Comparison of ENCODE assay signal across 17 cellular contexts in genomic region chr5:1525624-1525985, GRCh38. TPM values are rescaled to one million over a fixed set of nuclear protein-coding genes. Genes with fewer than 3 reads are reported as not detected.
A peak's percentile ranks its signal among the peaks of the same experiment; 100 is the strongest.
DNase-seq lines count a peak whose midpoint lies in the region; ATAC-seq and TF ChIP-seq lines count a peak whose summit lies in the region.
"Had no signal": no experiment of that assay in that cellular context is flagged by ENCODE, and none has a peak within 500 bp of the region (broad histone marks: within the 10 kb centered on the region; RNA-seq: fewer than 3 reads in every experiment).

No MANE protein-coding gene starts in this region.

- H4K20me1 ChIP-seq in H9 (ENCODE audit: control insufficient read depth, insufficient read depth, insufficient read length) (no peaks in the 10 kb centered on the region), osteoblast (ENCODE audit: insufficient read depth, low read length) (peaks cover 12% of the 10 kb centered on the region), PC-3 (ENCODE audit: low read length) (peaks cover 11% of the 10 kb centered on the region)

- no peak for ATAC-seq in activated naive CD8-positive, alpha-beta T cell treated with anti-CD3 and anti-CD28 coated beads, Interleukin-2, amount 50 U/mL, for 24 hours
- ATAC-seq in PC-3 (no peak), GM19351 (IDR thresholded peaks at IDR 0.05; ENCODE audit: unreplicated experiment) (no peak)
- ATAC-seq: A549; stimulated activated naive CD8-positive, alpha-beta T cell treated with anti-CD3 and anti-CD28 coated beads, Interleukin-15, amount 100 ng/mL, for 72 hours had no signal

- H4K91ac ChIP-seq in H9 (ENCODE audit: insufficient read length, low read depth, low read length): no peak overlapping the region

- H3K14ac ChIP-seq in H9 (ENCODE audit: insufficient read depth, low read length): no peak overlapping the region; the same call in 1 of the 2 replicates

- H3K9me2 ChIP-seq in PC-3 (replicated peaks; ENCODE audit: low read length): no peaks in the 10 kb centered on the region
- H3K9me2 ChIP-seq: SK-N-SH had no signal

- H3K9me3 ChIP-seq in H9 (ENCODE audit: control insufficient read depth, low read depth, low read length) (no peaks in the 10 kb centered on the region), osteoblast (ENCODE audit: low read depth, low read length) (no peaks in the 10 kb centered on the region), PC-3 (ENCODE audit: low read length) (peaks cover 4% of the 10 kb centered on the region; the same call in 1 of the 2 replicates)
- H3K9me3 ChIP-seq: A549, ascending aorta, SK-N-SH, vagina had no signal

- H3K56ac ChIP-seq in H9 (ENCODE audit: insufficient read length, low read depth, low read length): no peak overlapping the region

- peaks cover 6% of the 10 kb centered on the region for H3K27me3 Mint-ChIP-seq in H9 (ENCODE audit: low read depth)
- no peaks in the 10 kb centered on the region for H3K27me3 Mint-ChIP-seq in activated naive CD8-positive, alpha-beta T cell treated with anti-CD3 and anti-CD28 coated beads, Interleukin-2, amount 50 U/mL, for 24 hours
- H3K27me3 Mint-ChIP-seq: stimulated activated naive CD8-positive, alpha-beta T cell treated with anti-CD3 and anti-CD28 coated beads, Interleukin-15, amount 100 ng/mL, for 72 hours had no signal

- no peak overlapping the region for H2BK120ac ChIP-seq in H9 (ENCODE audit: low read depth, low read length, poor library complexity, severe bottlenecking)

- H3K4ac ChIP-seq in H9 (ENCODE audit: low read depth, low read length): no peak overlapping the region

- H3K36me3 Mint-ChIP-seq in H9 (ENCODE audit: insufficient read depth in 1 of 3, low read depth in 3 of 3): peaks cover 6 to 18% (median 10%) of the 10 kb centered on the region in 3 experiments; a peak in 6 of 7 replicates
- peaks cover 6% of the 10 kb centered on the region for H3K36me3 Mint-ChIP-seq in activated naive CD8-positive, alpha-beta T cell treated with anti-CD3 and anti-CD28 coated beads, Interleukin-2, amount 50 U/mL, for 24 hours (ENCODE audit: low read depth)

- no peak overlapping the region for H3K27ac ChIP-seq in H9 (ENCODE audit: insufficient read length, low read depth, low read length)
- H3K27ac ChIP-seq in osteoblast (ENCODE audit: low read depth, low read length): no peak overlapping the region
- H3K27ac ChIP-seq in PC-3 (ENCODE audit: low read length): no peak overlapping the region
- H3K27ac ChIP-seq: ascending aorta, vagina had no signal

- H3T11ph ChIP-seq in H9 (ENCODE audit: low read length): no peak overlapping the region

- no peak overlapping the region for H2AK5ac ChIP-seq in H9 (ENCODE audit: insufficient read length, low read length)

- CTCF ChIA-PET in PC-3 (lab: Charles Lee): no interaction called here

- peak overlapping the region in 1 of 2 experiments; percentile 41; a peak in 2 of 5 replicates for H3K4me3 Mint-ChIP-seq in H9
- no peak overlapping the region for H3K4me3 Mint-ChIP-seq in activated naive CD8-positive, alpha-beta T cell treated with anti-CD3 and anti-CD28 coated beads, Interleukin-2, amount 50 U/mL, for 24 hours

- no peak overlapping the region for H2BK20ac ChIP-seq in H9 (ENCODE audit: low read depth, low read length, poor library complexity, severe bottlenecking)

- peaks cover 9% of the 10 kb centered on the region for H3K23me2 ChIP-seq in H9 (ENCODE audit: insufficient read length, low read depth, low read length, poor library complexity, severe bottlenecking)

- H3F3A ChIP-seq in PC-3 (ENCODE audit: low read length, unreplicated experiment): no peaks in the 10 kb centered on the region

- no peak for TF ChIP-seq CTCF in H9 (conservative IDR thresholded peaks at IDR 0.05)
- TF ChIP-seq CTCF in osteoblast (IDR thresholded peaks at IDR 0.05; ENCODE audit: extremely low read depth, low read depth, low read length): no peak
- no peak for TF ChIP-seq CTCF in PC-3 (conservative IDR thresholded peaks at IDR 0.05; ENCODE audit: low read depth, low read length)

- H3K4me2 ChIP-seq in H9 (ENCODE audit: insufficient read depth, insufficient read length, low read length) (no peak overlapping the region), osteoblast (ENCODE audit: insufficient read depth, low read length) (no peak overlapping the region), PC-3 (ENCODE audit: low read length) (no peak overlapping the region)
- H3K4me2 ChIP-seq: A549, SK-N-SH had no signal

- peaks cover 14 to 20% of the 10 kb centered on the region in 2 experiments for H3K4me1 Mint-ChIP-seq in H9
- H3K4me1 Mint-ChIP-seq in activated naive CD8-positive, alpha-beta T cell treated with anti-CD3 and anti-CD28 coated beads, Interleukin-2, amount 50 U/mL, for 24 hours: peaks cover 41% of the 10 kb centered on the region

- H2BK12ac ChIP-seq in H9 (ENCODE audit: insufficient read length, low read depth, low read length): no peak overlapping the region

- peaks cover 23% of the 10 kb centered on the region for H3K79me2 ChIP-seq in H9 (ENCODE audit: insufficient read depth, low read length)
- peaks cover 26% of the 10 kb centered on the region for H3K79me2 ChIP-seq in osteoblast (ENCODE audit: insufficient read depth, low read length)
- H3K79me2 ChIP-seq in PC-3 (ENCODE audit: low read length): peaks cover 28% of the 10 kb centered on the region

- no peak overlapping the region for H4K8ac ChIP-seq in H9 (replicated peaks; ENCODE audit: insufficient read length, low read depth, low read length)

- H2AFZ ChIP-seq in H9 (ENCODE audit: low read length) (no peak overlapping the region), osteoblast (ENCODE audit: low read length) (no peak overlapping the region), PC-3 (ENCODE audit: low read length) (no peak overlapping the region)

- no peak overlapping the region for H4K5ac ChIP-seq in H9 (ENCODE audit: insufficient read length, low read depth, low read length)

- H3K79me1 ChIP-seq in H9 (ENCODE audit: insufficient read depth, low read depth, low read length, poor library complexity, severe bottlenecking): peaks cover 3% of the 10 kb centered on the region

- no peak overlapping the region for H3K18ac ChIP-seq in H9 (ENCODE audit: insufficient read length, low read depth, low read length)

- no peak overlapping the region for H3K27ac Mint-ChIP-seq in H9
- H3K27ac Mint-ChIP-seq in activated naive CD8-positive, alpha-beta T cell treated with anti-CD3 and anti-CD28 coated beads, Interleukin-2, amount 50 U/mL, for 24 hours: peak overlapping the region; percentile 42

- no peaks in the 10 kb centered on the region; a peak in 1 of 5 replicates for H3K9me3 Mint-ChIP-seq in H9
- no peaks in the 10 kb centered on the region for H3K9me3 Mint-ChIP-seq in activated naive CD8-positive, alpha-beta T cell treated with anti-CD3 and anti-CD28 coated beads, Interleukin-2, amount 50 U/mL, for 24 hours
- H3K9me3 Mint-ChIP-seq: activated T-helper 1 cell treated with anti-CD3 and anti-CD28 coated beads, Interleukin-12 subunit alpha, Interleukin-12 subunit beta, Interleukin-2, Interleukin-4 antibody, amounts not matched to agents 30 ng/mL and 10 ng/mL and 1 ng/mL, durations not matched to agents 14 hours and 24 hours and 36 hours; stimulated activated naive CD8-positive, alpha-beta T cell treated with anti-CD3 and anti-CD28 coated beads, Interleukin-15, amount 100 ng/mL, for 72 hours had no signal

- peaks cover 8% of the 10 kb centered on the region for H3K36me3 ChIP-seq in osteoblast (ENCODE audit: insufficient read depth, low read length)
- H3K36me3 ChIP-seq in PC-3 (ENCODE audit: low read depth, low read length): peaks cover 11% of the 10 kb centered on the region
- H3K36me3 ChIP-seq: ascending aorta, vagina had no signal

- H3K9ac ChIP-seq in H9 (ENCODE audit: extremely low read depth, insufficient read length, low read length) (no peak overlapping the region), PC-3 (ENCODE audit: low read length) (no peak overlapping the region)
- H3K9ac ChIP-seq: SK-N-SH had no signal

- H3K4me3 ChIP-seq in osteoblast (ENCODE audit: insufficient read depth, low read length): no peak overlapping the region
- H3K4me3 ChIP-seq in PC-3 (ENCODE audit: low read length): no peak overlapping the region
- H3K4me3 ChIP-seq: A549, ascending aorta, vagina had no signal

- H3K23ac ChIP-seq in H9 (ENCODE audit: insufficient read length, low read depth, low read length): no peak overlapping the region

- DNase-seq in activated CD8-positive, alpha-beta memory T cell treated with anti-CD3 and anti-CD28 coated beads, Interleukin-2, amount 50 U/mL, for 4 hours: peak; percentile 11
- no peak for DNase-seq in activated CD8-positive, alpha-beta memory T cell treated with anti-CD3 and anti-CD28 coated beads for 24 hours
- DNase-seq in H9 (peak; percentile 20), osteoblast (ENCODE audit: insufficient read length, low spot score, missing footprints) (peak; percentile 35), PC-3 (no peak), kidney tubule cell (ENCODE audit: low spot score) (no peak)
- no peak for DNase-seq in activated naive CD8-positive, alpha-beta T cell treated with anti-CD3 and anti-CD28 coated beads, Interleukin-2, amount 50 U/mL, for 24 hours
- DNase-seq: activated CD4-positive, alpha-beta T cell treated with anti-CD3 and anti-CD28 coated beads, Interleukin-2, amount 50 U/mL, for 4 hours; MM.1S; NCI-H1694 treated with DMSO at 0.1 percent for 48 hours; SK-N-SH had no signal

- H3K27me3 ChIP-seq in H9 (ENCODE audit: insufficient read depth, low read length) (no peaks in the 10 kb centered on the region), osteoblast (ENCODE audit: insufficient read depth, low read length) (peaks cover 14% of the 10 kb centered on the region), PC-3 (ENCODE audit: low read length) (no peaks in the 10 kb centered on the region)
- H3K27me3 ChIP-seq: ascending aorta, vagina had no signal

- WGBS in H9 (ENCODE audit: extremely low coverage, insufficient read length, low lambda C conversion rate): no CpG with 5 or more reads among the region's 5 CpGs

- peaks cover 5% of the 10 kb centered on the region; the same call in 1 of the 2 replicates for H3K4me1 ChIP-seq in H9 (ENCODE audit: insufficient read depth, low read length)
- H3K4me1 ChIP-seq in osteoblast (ENCODE audit: insufficient read depth, low read length): peaks cover 17% of the 10 kb centered on the region
- peaks cover 16% of the 10 kb centered on the region for H3K4me1 ChIP-seq in PC-3 (ENCODE audit: insufficient read depth, low read length)

- intact Hi-C loops in PC-3 (cut with micrococcal nuclease): no loop called here

- no TSS peak for BruUV-seq in PC-3 (replicated peaks; lab: Mats Ljungman, UMichigan)

- POLR2A ChIA-PET in PC-3 (lab: Charles Lee; ENCODE audit: unreplicated experiment): no interaction called here

- H2BK15ac ChIP-seq in H9 (ENCODE audit: low read depth, low read length): no peak overlapping the region

- no peak overlapping the region for H2BK5ac ChIP-seq in H9 (ENCODE audit: insufficient read length, low read length)

RNA-seq across cellular contexts. Expression of gene LPCAT1, which starts 1.8 kb away (rescaled TPM):
- total RNA-seq in H9 (2021) (222 and 231 TPM in 2 replicates), osteoblast (11.6 and 15.6 TPM in 2 replicates), PC-3 (2014; rRNA removed) (121 and 144 TPM in 2 replicates)

Comparison
In these comparisons a context has a peak if more than half of its experiments do, and no peak if none do; other contexts are left out.
1. DNase-seq: peak in activated CD8-positive, alpha-beta memory T cell treated with anti-CD3 and anti-CD28 coated beads, Interleukin-2, amount 50 U/mL, for 4 hours (single experiment), H9 (single experiment) and osteoblast (single experiment); none in activated CD8-positive, alpha-beta memory T cell treated with anti-CD3 and anti-CD28 coated beads for 24 hours (single experiment), activated naive CD8-positive, alpha-beta T cell treated with anti-CD3 and anti-CD28 coated beads, Interleukin-2, amount 50 U/mL, for 24 hours (single experiment), PC-3 (single experiment) and kidney tubule cell (single experiment).